In the genomic region with DNA sequence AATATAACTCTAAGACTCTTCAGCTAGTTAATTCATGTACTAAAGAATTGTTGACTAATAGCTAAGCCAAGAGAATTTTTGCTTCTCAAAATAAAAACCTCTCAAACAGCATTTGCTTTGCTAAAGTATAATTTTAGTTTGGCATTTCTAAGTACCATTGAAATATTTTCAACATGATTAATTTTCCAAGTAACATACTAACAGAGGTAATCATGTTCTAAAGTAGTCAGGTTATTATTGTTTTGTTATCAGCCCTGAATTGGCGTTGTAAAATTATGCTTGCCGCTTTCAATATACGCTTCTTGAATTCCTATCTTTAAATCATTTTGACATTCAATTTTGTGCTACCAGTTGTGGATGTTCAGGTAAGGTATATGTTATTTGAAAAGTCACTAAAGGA, we compare ENCODE assay signal across 8 cellular contexts.
"Had no signal": no experiment of that assay in that cellular context is flagged by ENCODE, and none has a peak within 500 bp of the region (broad histone marks: within the 10 kb centered on the region; RNA-seq: fewer than 3 reads in every experiment).

No MANE protein-coding gene starts in this region.

- DNase-seq: GDM1, GF-D8 had no signal

- ATAC-seq: GM12878 had no signal

- FAIRE-seq: G401.6, GM12878, GM12891, GM12892, GM18507, GM19239 had no signal

- H3K4me3 ChIP-seq: GM12878 had no signal
